ENCODE assay signal across 12 cellular contexts in genomic region chr12:93895096-93895460, GRCh38.
DNase-seq lines count a peak whose midpoint lies in the region; ATAC-seq lines count a peak whose summit lies in the region.
"Had no signal": no experiment of that assay in that cellular context is flagged by ENCODE, and none has a peak within 500 bp of the region (broad histone marks: within the 10 kb centered on the region; RNA-seq: fewer than 3 reads in every experiment).

No MANE protein-coding gene starts in this region.

- DNase-seq in amniotic epithelial cell (ENCODE audit: low read depth) (peak; percentile 39), left ventricle myocardium superior (no peak), skeletal muscle cell (ENCODE audit: low read depth) (peak; percentile 36), HK-2 (ENCODE audit: unreplicated experiment) (no peak), NCI-H345 treated with DMSO at 0.1 percent for 48 hours (lab: John Stamatoyannopoulos, UW; ENCODE audit: unreplicated experiment) (no peak)
- DNase-seq: CD8-positive, alpha-beta T cell; NCI-H2029 treated with DMSO at 0.1 percent for 48 hours had no signal

- H3K27ac Mint-ChIP-seq in activated T-helper 17 cell treated with anti-CD3 and anti-CD28 coated beads, Interleukin-2, amount 50 U/mL, for 72 hours: no peak overlapping the region
- H3K27ac Mint-ChIP-seq: CD8-positive, alpha-beta T cell had no signal

- H4K20me1 ChIP-seq in BLaER1: no peaks in the 10 kb centered on the region

- no peaks in the 10 kb centered on the region for H3K36me3 Mint-ChIP-seq in activated T-helper 17 cell treated with anti-CD3 and anti-CD28 coated beads, Interleukin-2, amount 50 U/mL, for 72 hours (ENCODE audit: low read depth)
- H3K36me3 Mint-ChIP-seq: CD8-positive, alpha-beta T cell had no signal

- peak overlapping the region; percentile 46; the same call in 1 of the 2 replicates for H3K9ac ChIP-seq in BLaER1

- intact Hi-C loops in left ventricle myocardium superior (cut with micrococcal nuclease): no loop called here

- no peaks in the 10 kb centered on the region for H3K9me3 Mint-ChIP-seq in activated T-helper 17 cell treated with anti-CD3 and anti-CD28 coated beads, Interleukin-2, amount 50 U/mL, for 72 hours
- H3K9me3 Mint-ChIP-seq: CD8-positive, alpha-beta T cell had no signal

- H3K4me3 ChIP-seq in BLaER1 (no peak overlapping the region), skeletal muscle cell (ENCODE audit: low read depth, low read length) (no peak overlapping the region)
- H3K4me3 ChIP-seq: upper lobe of right lung had no signal

- no peak overlapping the region for H3K4me3 Mint-ChIP-seq in activated T-helper 17 cell treated with anti-CD3 and anti-CD28 coated beads, Interleukin-2, amount 50 U/mL, for 72 hours
- H3K4me3 Mint-ChIP-seq: CD8-positive, alpha-beta T cell had no signal

- peaks cover 25% of the 10 kb centered on the region for H3K4me1 ChIP-seq in BLaER1

- H3K27ac ChIP-seq in BLaER1: 0 out of 2 replicates have a peak overlapping the region, but pooled peaks have one; percentile 71
- H3K27ac ChIP-seq: neutrophil had no signal

- ATAC-seq in left ventricle myocardium superior (peak; percentile 28), GM18858 (IDR thresholded peaks at IDR 0.05; ENCODE audit: unreplicated experiment) (no peak)
- no peak for ATAC-seq in activated T-helper 17 cell treated with anti-CD3 and anti-CD28 coated beads, Interleukin-2, amount 50 U/mL, for 72 hours (replicated peaks)
- ATAC-seq: CD8-positive, alpha-beta T cell had no signal

- peaks cover 8% of the 10 kb centered on the region for H3K4me1 Mint-ChIP-seq in activated T-helper 17 cell treated with anti-CD3 and anti-CD28 coated beads, Interleukin-2, amount 50 U/mL, for 72 hours

- peak overlapping the region; percentile 83 for H3K4me2 ChIP-seq in BLaER1

- H3K27me3 Mint-ChIP-seq in activated T-helper 17 cell treated with anti-CD3 and anti-CD28 coated beads, Interleukin-2, amount 50 U/mL, for 72 hours: no peaks in the 10 kb centered on the region

- H3K27me3 ChIP-seq in BLaER1: no peaks in the 10 kb centered on the region
- H3K27me3 ChIP-seq: upper lobe of right lung had no signal

- no peaks in the 10 kb centered on the region for H3K36me3 ChIP-seq in BLaER1
- H3K36me3 ChIP-seq: neutrophil, upper lobe of right lung had no signal

- H3K9me3 ChIP-seq in BLaER1: no peaks in the 10 kb centered on the region
- H3K9me3 ChIP-seq: neutrophil, upper lobe of right lung had no signal

Comparison
In these comparisons a context has a peak if more than half of its experiments do, and no peak if none do; other contexts are left out.
1. DNase-seq: peak in amniotic epithelial cell (single experiment) and skeletal muscle cell (single experiment); none in left ventricle myocardium superior (single experiment), HK-2 (single experiment) and NCI-H345 treated with DMSO at 0.1 percent for 48 hours (single experiment).